9 cellular contexts compared by ENCODE assay signal in genomic region chr6:27374824-27375612, GRCh38. TPM values are rescaled to one million over a fixed set of nuclear protein-coding genes. Genes with fewer than 3 reads are reported as not detected.
A peak's percentile ranks its signal among the peaks of the same experiment; 100 is the strongest.
DNase-seq lines count a peak whose midpoint lies in the region; ATAC-seq and TF ChIP-seq lines count a peak whose summit lies in the region.
"Had no signal": no experiment of that assay in that cellular context is flagged by ENCODE, and none has a peak within 500 bp of the region (broad histone marks: within the 10 kb centered on the region; RNA-seq: fewer than 3 reads in every experiment).

No MANE protein-coding gene starts in this region.

- H3F3A ChIP-seq in PC-9 (ENCODE audit: insufficient read depth, low read depth), result peaks cover 11% of the 10 kb centered on the region; the same call in 1 of the 2 replicates

- H3K27ac ChIP-seq in PC-9, result peak overlapping the region; percentile 40
- H3K27ac ChIP-seq: HL-60 had no signal

- H3K4me3 Mint-ChIP-seq in Calu3 (ENCODE audit: low read depth, unreplicated experiment) (peak overlapping the region; percentile 85), natural killer cell (peak overlapping the region; percentile 72)
- peak overlapping the region; percentile 84 for H3K4me3 Mint-ChIP-seq in stimulated activated memory B cell treated with anti-CD40 and anti-IgM and Interleukin-4, amounts not matched to agents 10 μg/mL and 1 μg/mL and 100 μg/mL, for 72 hours

- H3K9me2 ChIP-seq in PC-9 (ENCODE audit: insufficient read depth), result no peaks in the 10 kb centered on the region

- POLR2A ChIA-PET in PC-9 (lab: Charles Lee; ENCODE audit: unreplicated experiment), result interaction anchor here (0.7 kb wide), 1 partner anchor 238 kb away, joined by 15 read pairs; no protein-coding TSS in a partner anchor

- H3K9me3 ChIP-seq in PC-9 (ENCODE audit: insufficient read depth, low read depth), result no peaks in the 10 kb centered on the region

- H3K27me3 Mint-ChIP-seq in Calu3 (ENCODE audit: unreplicated experiment), result no peaks in the 10 kb centered on the region
- peaks cover 26 to 49% of the 10 kb centered on the region in 2 donors for H3K27me3 Mint-ChIP-seq in natural killer cell (ENCODE audit: low read depth in 2 of 2)
- peaks cover 42% of the 10 kb centered on the region for H3K27me3 Mint-ChIP-seq in stimulated activated memory B cell treated with anti-CD40 and anti-IgM and Interleukin-4, amounts not matched to agents 10 μg/mL and 1 μg/mL and 100 μg/mL, for 72 hours

- no peaks in the 10 kb centered on the region for H3K79me2 ChIP-seq in PC-9 (ENCODE audit: low read depth)

- peaks cover 18% of the 10 kb centered on the region for H3K36me3 Mint-ChIP-seq in Calu3 (ENCODE audit: insufficient read depth, unreplicated experiment)
- H3K36me3 Mint-ChIP-seq in natural killer cell, result peaks cover 7% of the 10 kb centered on the region
- H3K36me3 Mint-ChIP-seq in stimulated activated memory B cell treated with anti-CD40 and anti-IgM and Interleukin-4, amounts not matched to agents 10 μg/mL and 1 μg/mL and 100 μg/mL, for 72 hours, result no peaks in the 10 kb centered on the region

- ATAC-seq in HG02884 (IDR thresholded peaks at IDR 0.05; ENCODE audit: unreplicated experiment) (peak; percentile 84), natural killer cell (peak; percentile 81 to 99 (median 92)), HG03095 (IDR thresholded peaks at IDR 0.05; ENCODE audit: unreplicated experiment) (no peak)
- peak; percentile 97 for ATAC-seq in stimulated activated memory B cell treated with anti-CD40 and anti-IgM and Interleukin-4, amounts not matched to agents 10 μg/mL and 1 μg/mL and 100 μg/mL, for 72 hours

- H3K27ac Mint-ChIP-seq in Calu3 (ENCODE audit: unreplicated experiment), result peak overlapping the region; percentile 51
- H3K27ac Mint-ChIP-seq in natural killer cell, result peak overlapping the region in 1 of 2 donors; percentile 49
- H3K27ac Mint-ChIP-seq in stimulated activated memory B cell treated with anti-CD40 and anti-IgM and Interleukin-4, amounts not matched to agents 10 μg/mL and 1 μg/mL and 100 μg/mL, for 72 hours, result peak overlapping the region; percentile 28

- intact Hi-C loops in Calu3 (cut with micrococcal nuclease; ENCODE audit: unreplicated experiment) (loop anchor here (10.0 kb wide), 2 partner anchors 160 to 190 kb away; no protein-coding TSS in a partner anchor), PC-9 (cut with micrococcal nuclease; ENCODE audit: unreplicated experiment) (loop anchor here (2.0 kb wide), 2 partner anchors 14 to 42 kb away; partner anchors contain the start of gene ZNF391), natural killer cell (cut with micrococcal nuclease) (no loop called here)

- peaks cover 11% of the 10 kb centered on the region for H3K4me1 ChIP-seq in PC-9 (replicated peaks; ENCODE audit: insufficient read depth)

- no peaks in the 10 kb centered on the region for H4K20me1 ChIP-seq in PC-9 (ENCODE audit: insufficient read depth)

- H2AFZ ChIP-seq in PC-9, result peak overlapping the region; percentile 95

- CTCF ChIA-PET in Calu3 (lab: Charles Lee), result interaction anchor here (0.6 kb wide), 3 partner anchors 309 to 1191 kb away, joined by 3 to 8 read pairs (median 3); no protein-coding TSS in a partner anchor
- CTCF ChIA-PET in PC-9 (lab: Charles Lee), result no interaction called here

- H3K4me3 ChIP-seq in PC-9 (peak overlapping the region; percentile 88), fibroblast of villous mesenchyme (ENCODE audit: low read depth, low read length) (peak overlapping the region; percentile 61)

- H3K4me2 ChIP-seq in PC-9, result peak overlapping the region; percentile 95

- no TSS peak for BruUV-seq in Calu3 (replicated peaks; lab: Mats Ljungman, UMichigan)
- no TSS peak for BruUV-seq in PC-9 (replicated peaks; lab: Mats Ljungman, UMichigan)

- no peaks in the 10 kb centered on the region for H3K36me3 ChIP-seq in PC-9 (ENCODE audit: low read depth)

- H3K9me3 Mint-ChIP-seq in Calu3 (ENCODE audit: low read depth, unreplicated experiment) (peaks cover 3% of the 10 kb centered on the region), natural killer cell (peaks cover 2 to 4% of the 10 kb centered on the region in 2 donors)
- no peaks in the 10 kb centered on the region for H3K9me3 Mint-ChIP-seq in stimulated activated memory B cell treated with anti-CD40 and anti-IgM and Interleukin-4, amounts not matched to agents 10 μg/mL and 1 μg/mL and 100 μg/mL, for 72 hours

- DNase-seq in Calu3 (peak; percentile 86), PC-9 (peak; percentile 86 to 87), fibroblast of villous mesenchyme (ENCODE audit: low read depth) (peak; percentile 50), natural killer cell (peak; percentile 20)
- peak; percentile 88 for DNase-seq in activated effector memory CD4-positive, alpha-beta T cell treated with anti-CD3 and anti-CD28 coated beads, Interleukin-2, amount 50 U/mL, for 16 hours

- no peaks in the 10 kb centered on the region for H3K27me3 ChIP-seq in PC-9 (ENCODE audit: insufficient read depth, low read depth)

- peaks cover 11% of the 10 kb centered on the region for H3K4me1 Mint-ChIP-seq in Calu3 (ENCODE audit: low read depth, unreplicated experiment)
- H3K4me1 Mint-ChIP-seq in natural killer cell, result peaks cover 18 to 21% of the 10 kb centered on the region in 2 donors
- H3K4me1 Mint-ChIP-seq in stimulated activated memory B cell treated with anti-CD40 and anti-IgM and Interleukin-4, amounts not matched to agents 10 μg/mL and 1 μg/mL and 100 μg/mL, for 72 hours, result peaks cover 15% of the 10 kb centered on the region

- TF ChIP-seq CTCF in Calu3 (IDR thresholded peaks at IDR 0.05; ENCODE audit: unreplicated experiment) (no peak), PC-9 (conservative IDR thresholded peaks at IDR 0.05) (no peak), fibroblast of villous mesenchyme (IDR thresholded peaks at IDR 0.05; ENCODE audit: insufficient read depth, low read depth, low read length) (no peak), natural killer cell (IDR thresholded peaks at IDR 0.05) (no peak)

RNA-seq across cellular contexts. Expression of gene ZNF391, which starts 13.5 kb away (rescaled TPM):
- total RNA-seq in Calu3 (2022) (3.7 and 4.6 TPM in 2 replicates), PC-9 (2021) (4.6 and 4.7 TPM in 2 replicates), fibroblast of villous mesenchyme (0.32 and 0.43 TPM in 2 replicates), natural killer cell (under 1 TPM; 0.18 to 0.83 (median 0.19) TPM)

Comparison
In these comparisons a context has a peak if more than half of its experiments do, and no peak if none do; other contexts are left out.
1. DNase-seq: peak in every context shown above with its lines; median percentile 88 in activated effector memory CD4-positive, alpha-beta T cell treated with anti-CD3 and anti-CD28 coated beads, Interleukin-2, amount 50 U/mL, for 16 hours; 86 in PC-9; 86 in Calu3; 50 in fibroblast of villous mesenchyme; 20 in natural killer cell.